1 cellular context compared by ENCODE assay signal in genomic region chr1:8010080-8010664, GRCh38.
A peak's percentile ranks its signal among the peaks of the same experiment; 100 is the strongest.
TF ChIP-seq lines count a peak whose summit lies in the region.

No MANE protein-coding gene starts in this region.

TF ChIP-seq in K562, 482 proteins besides CTCF, POLR2A, EP300 and RAD21:
- no peak for TF ChIP-seq YY1 (IDR thresholded peaks at IDR 0.05; ENCODE audit: borderline replicate concordance in 1 of 3, control insufficient read depth in 1 of 3, extremely low read depth in 1 of 3, insufficient read depth in 3 of 3, insufficient read length in 1 of 3, insufficient replicate concordance in 2 of 3, low read depth in 1 of 3, low read length in 2 of 3)
- peak; percentile 13; the same call in 1 of the 2 replicates for TF ChIP-seq CREM (IDR thresholded peaks at IDR 0.05; ENCODE audit: low read depth)
